In the genomic region with DNA sequence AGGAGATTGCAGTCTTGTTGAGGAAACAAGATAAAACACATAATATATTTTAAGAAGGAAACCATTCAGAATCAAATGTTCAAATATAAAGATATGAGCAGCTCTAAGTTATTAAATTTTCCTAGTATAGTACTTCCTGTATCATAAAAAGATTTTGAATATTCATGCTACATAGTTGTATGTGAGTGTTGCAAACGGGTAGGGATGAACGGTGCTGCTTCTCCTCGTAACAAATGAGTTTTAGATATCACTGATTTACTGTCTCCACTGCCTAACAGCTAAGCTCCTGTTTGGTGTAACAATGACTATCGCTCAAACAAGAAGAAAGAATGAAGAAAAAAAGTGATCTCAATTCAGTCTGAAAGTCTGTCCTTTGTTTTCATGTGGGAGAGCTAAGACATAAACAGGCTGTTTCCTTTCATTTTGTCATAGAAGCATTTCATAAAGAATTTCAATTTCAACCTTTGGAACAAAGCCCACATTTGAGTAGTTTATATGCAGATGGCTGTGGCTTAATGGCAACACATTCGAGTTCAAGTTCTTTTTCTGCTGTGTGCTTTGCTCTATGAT, we compare ENCODE assay signal across 1 cellular context.
TF ChIP-seq lines count a peak whose summit lies in the region.

No MANE protein-coding gene starts in this region.

TF ChIP-seq in SK-N-SH, 30 proteins besides CTCF, POLR2A, EP300 and RAD21:
- TF ChIP-seq MXI1 (IDR thresholded peaks at IDR 0.05; ENCODE audit: low read depth, low read length) = no peak
- TF ChIP-seq ELF1 (IDR thresholded peaks at IDR 0.05) = no peak
- no peak for TF ChIP-seq SIN3A (IDR thresholded peaks at IDR 0.05; ENCODE audit: borderline replicate concordance, low read depth, low read length)
- TF ChIP-seq MEF2A (IDR thresholded peaks at IDR 0.05; ENCODE audit: borderline replicate concordance, low read depth) = no peak
- no peak for TF ChIP-seq YY1 (IDR thresholded peaks at IDR 0.05; ENCODE audit: low read depth)
- no peak for TF ChIP-seq SMC3 (IDR thresholded peaks at IDR 0.05; ENCODE audit: low read depth, low read length)
- TF ChIP-seq GATA2 (CRISPR knock-in tag; IDR thresholded peaks at IDR 0.05) = no peak
- no peak for TF ChIP-seq RFX5 (IDR thresholded peaks at IDR 0.05; ENCODE audit: low read length)
- TF ChIP-seq, protein P1, sequence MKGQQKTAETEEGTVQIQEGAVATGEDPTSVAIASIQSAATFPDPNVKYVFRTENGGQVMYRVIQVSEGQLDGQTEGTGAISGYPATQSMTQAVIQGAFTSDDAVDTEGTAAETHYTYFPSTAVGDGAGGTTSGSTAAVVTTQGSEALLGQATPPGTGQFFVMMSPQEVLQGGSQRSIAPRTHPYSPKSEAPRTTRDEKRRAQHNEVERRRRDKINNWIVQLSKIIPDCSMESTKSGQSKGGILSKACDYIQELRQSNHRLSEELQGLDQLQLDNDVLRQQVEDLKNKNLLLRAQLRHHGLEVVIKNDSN (IDR thresholded peaks at IDR 0.05; ENCODE audit: borderline replicate concordance, low read depth) = no peak
